15 cellular contexts compared by ENCODE assay signal in the genomic region with DNA sequence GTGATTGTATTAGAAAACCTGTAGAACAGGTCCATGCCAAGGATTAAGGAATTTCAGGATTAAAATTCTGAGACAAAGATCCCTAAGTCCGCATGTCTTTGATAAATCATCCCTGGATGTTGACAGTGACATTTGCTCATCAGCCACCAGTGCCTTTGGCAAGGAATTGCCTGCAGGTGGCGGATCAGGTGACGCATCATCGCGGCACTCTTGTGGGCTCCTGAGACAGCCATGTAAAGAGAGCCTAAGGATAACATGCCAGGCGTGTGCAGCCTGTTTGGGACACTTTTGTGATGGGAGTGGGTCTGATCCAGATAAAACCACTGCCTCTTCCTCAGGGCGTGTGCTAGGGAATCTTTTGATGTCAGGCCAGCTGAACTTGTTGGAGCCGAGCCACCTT. TPM values are rescaled to one million over a fixed set of nuclear protein-coding genes. Genes with fewer than 3 reads are reported as not detected.
A peak's percentile ranks its signal among the peaks of the same experiment; 100 is the strongest.
DNase-seq lines count a peak whose midpoint lies in the region; ATAC-seq and TF ChIP-seq lines count a peak whose summit lies in the region.
"Had no signal": no experiment of that assay in that cellular context is flagged by ENCODE, and none has a peak within 500 bp of the region (broad histone marks: within the 10 kb centered on the region; RNA-seq: fewer than 3 reads in every experiment).

No MANE protein-coding gene starts in this region.

- H2AFZ ChIP-seq in PC-3 (ENCODE audit: low read length), result no peak overlapping the region

- POLR2A ChIA-PET in PC-3 (lab: Charles Lee; ENCODE audit: unreplicated experiment), result no interaction called here

- H3K9ac ChIP-seq in PC-3 (ENCODE audit: low read length), result no peak overlapping the region
- H3K9ac ChIP-seq: BLaER1 treated with 17β-estradiol and CSF1 and Interleukin-3, amounts not matched to agents 10 nM and 100 nM had no signal

- no peaks in the 10 kb centered on the region for H4K20me1 ChIP-seq in PC-3 (ENCODE audit: low read length)
- H4K20me1 ChIP-seq: BLaER1 treated with 17β-estradiol and CSF1 and Interleukin-3, amounts not matched to agents 10 nM and 100 nM had no signal

- no peaks in the 10 kb centered on the region for H3K4me1 ChIP-seq in PC-3 (ENCODE audit: insufficient read depth, low read length)
- H3K4me1 ChIP-seq in psoas muscle, result peaks cover 47% of the 10 kb centered on the region
- H3K4me1 ChIP-seq: BLaER1 treated with 17β-estradiol and CSF1 and Interleukin-3, amounts not matched to agents 10 nM and 100 nM had no signal

- H3K36me3 ChIP-seq in PC-3 (ENCODE audit: low read depth, low read length) (no peaks in the 10 kb centered on the region), psoas muscle (ENCODE audit: insufficient read depth in 1 of 2, low read depth in 1 of 2) (no peaks in the 10 kb centered on the region)
- H3K36me3 ChIP-seq: BLaER1 treated with 17β-estradiol and CSF1 and Interleukin-3, amounts not matched to agents 10 nM and 100 nM had no signal

- ATAC-seq in PC-3, result no peak
- peak; percentile 89 to 92 (median 90) for ATAC-seq in psoas muscle
- ATAC-seq in HG02885 (IDR thresholded peaks at IDR 0.05; ENCODE audit: poor library complexity, unreplicated experiment), result no peak

- 26 to 38% (median 34%) methylated on average over 8 of the region's 8 CpGs for WGBS in psoas muscle, 3 donors

- H3K79me2 ChIP-seq in PC-3 (ENCODE audit: low read length), result no peaks in the 10 kb centered on the region

- H3K27me3 ChIP-seq in PC-3 (ENCODE audit: low read length), result peaks cover 2% of the 10 kb centered on the region; the same call in 1 of the 2 replicates
- H3K27me3 ChIP-seq in psoas muscle (ENCODE audit: insufficient read depth in 3 of 3, low read length in 2 of 3), result no peaks in the 10 kb centered on the region
- H3K27me3 ChIP-seq: BLaER1 treated with 17β-estradiol and CSF1 and Interleukin-3, amounts not matched to agents 10 nM and 100 nM had no signal

- no peaks in the 10 kb centered on the region; the same call in 1 of the 2 replicates for H3K9me3 ChIP-seq in PC-3 (ENCODE audit: low read length)
- no peaks in the 10 kb centered on the region for H3K9me3 ChIP-seq in psoas muscle
- H3K9me3 ChIP-seq: BLaER1 treated with 17β-estradiol and CSF1 and Interleukin-3, amounts not matched to agents 10 nM and 100 nM had no signal

- intact Hi-C loops in PC-3 (cut with micrococcal nuclease) (no loop called here), psoas muscle (cut with DNase I) (loop anchor here in 1 of 2 donors (5.0 kb wide), 1 partner anchor 39 kb away; a partner anchor contains a TSS)

- H3K4me3 ChIP-seq in PC-3 (ENCODE audit: low read length) (no peak overlapping the region), psoas muscle (peak overlapping the region; percentile 12)
- H3K4me3 ChIP-seq: BLaER1 treated with 17β-estradiol and CSF1 and Interleukin-3, amounts not matched to agents 10 nM and 100 nM had no signal

- CTCF ChIA-PET in PC-3 (lab: Charles Lee), result no interaction called here

- TF ChIP-seq CTCF in PC-3 (conservative IDR thresholded peaks at IDR 0.05; ENCODE audit: low read depth, low read length) (0 out of 2 replicates have a peak, but pooled peaks have one; percentile 8), psoas muscle (IDR thresholded peaks at IDR 0.05) (no peak)

- BruUV-seq in PC-3 (replicated peaks; lab: Mats Ljungman, UMichigan), result no TSS peak

- DNase-seq in DMS53 (lab: John Stamatoyannopoulos, UW) (peak; percentile 52), DMS53 treated with DMSO at 0.1 percent for 48 hours (lab: John Stamatoyannopoulos, UW; ENCODE audit: unreplicated experiment) (no peak), LoVo (ENCODE audit: low spot score) (peak; percentile 7), PC-3 (peak; percentile 20), psoas muscle (peak; percentile 66 to 87), SIG-M5 (lab: John Stamatoyannopoulos, UW) (no peak), NCI-H2227 (lab: John Stamatoyannopoulos, UW; ENCODE audit: unreplicated experiment) (no peak)
- DNase-seq: 8988T, DMS79, H7, NCI-H2081 treated with DMSO at 0.1 percent for 48 hours, NCI-H524, T-helper 2 cell had no signal

- H3K9me2 ChIP-seq in PC-3 (replicated peaks; ENCODE audit: low read length), result no peaks in the 10 kb centered on the region

- H3K27ac ChIP-seq in PC-3 (ENCODE audit: low read length), result no peak overlapping the region
- H3K27ac ChIP-seq in psoas muscle, result peak overlapping the region; percentile 92
- H3K27ac ChIP-seq: BLaER1 treated with 17β-estradiol and CSF1 and Interleukin-3, amounts not matched to agents 10 nM and 100 nM had no signal

- no peaks in the 10 kb centered on the region for H3F3A ChIP-seq in PC-3 (ENCODE audit: low read length, unreplicated experiment)

- H3K4me2 ChIP-seq in PC-3 (ENCODE audit: low read length), result no peak overlapping the region
- H3K4me2 ChIP-seq: BLaER1 treated with 17β-estradiol and CSF1 and Interleukin-3, amounts not matched to agents 10 nM and 100 nM had no signal

RNA-seq across cellular contexts. Expression of a gene that starts 40.6 kb away (rescaled TPM):
- total RNA-seq in PC-3 (2014; rRNA removed) (not detected in 2 replicates), psoas muscle (10 to 100 TPM; 55.1 to 91.4 (median 79.7) TPM)
- 10 to 100 TPM; 24.3 to 37.4 (median 35.0) TPM for polyA plus RNA-seq in psoas muscle

Comparison
In these comparisons a context has a peak if more than half of its experiments do, and no peak if none do; other contexts are left out.
1. DNase-seq: peak in DMS53 (single experiment), LoVo (single experiment), PC-3 (single experiment) and psoas muscle (2 of 2); none in DMS53 treated with DMSO at 0.1 percent for 48 hours (single experiment), SIG-M5 (single experiment) and NCI-H2227 (single experiment).
2. ATAC-seq: peak in psoas muscle (4 of 4); none in PC-3 (single experiment) and HG02885 (single experiment).
3. RNA of a gene that starts 40.6 kb away (total RNA-seq): 55.1 to 91.4 TPM in psoas muscle; not detected in PC-3; every median in the first group is over 10 times any median in the second.